ENCODE assay signal across 8 cellular contexts in genomic region chr11:15650105-15650938, GRCh38.
A peak's percentile ranks its signal among the peaks of the same experiment; 100 is the strongest.
DNase-seq lines count a peak whose midpoint lies in the region; ATAC-seq, FAIRE-seq and TF ChIP-seq lines count a peak whose summit lies in the region.

No MANE protein-coding gene starts in this region.

- no peaks in the 10 kb centered on the region for H3F3A ChIP-seq in SK-N-SH (replicated peaks; ENCODE audit: insufficient read depth)

- H3K9me2 ChIP-seq in SK-N-SH, result no peaks in the 10 kb centered on the region

- H3K4me3 ChIP-seq in MG63 (peak overlapping the region; percentile 27), SK-N-SH (ENCODE audit: low read depth in 2 of 2, low read length in 1 of 2) (peak overlapping the region; percentile 34 to 40), pancreas (peak overlapping the region; percentile 18 to 38 (median 30)), tibial artery (peak overlapping the region; percentile 44 to 48)

- H3K9me3 ChIP-seq in MG63 (no peaks in the 10 kb centered on the region), SK-N-SH (no peaks in the 10 kb centered on the region), pancreas (no peaks in the 10 kb centered on the region), tibial artery (no peaks in the 10 kb centered on the region)

- H3K4me3 Mint-ChIP-seq in activated naive CD8-positive, alpha-beta T cell treated with anti-CD3 and anti-CD28 coated beads, Interleukin-2, amount 10 ng/mL, durations not matched to agents 7 days and 5 days, result no peak overlapping the region

- H3K27me3 ChIP-seq in MG63, result no peaks in the 10 kb centered on the region
- no peaks in the 10 kb centered on the region for H3K27me3 ChIP-seq in SK-N-SH (ENCODE audit: insufficient read depth)
- H3K27me3 ChIP-seq in pancreas, result no peaks in the 10 kb centered on the region
- no peaks in the 10 kb centered on the region for H3K27me3 ChIP-seq in tibial artery

- CTCF ChIA-PET in SK-N-SH (lab: Yijun Ruan, JAX), result interaction anchor here (0.6 to 2.8 kb wide), 74 partner anchors 9 to 963 kb away, joined by 3 to 37 read pairs (median 4); no protein-coding TSS in a partner anchor

- no peaks in the 10 kb centered on the region for H3K36me3 Mint-ChIP-seq in activated naive CD8-positive, alpha-beta T cell treated with anti-CD3 and anti-CD28 coated beads, Interleukin-2, amount 10 ng/mL, durations not matched to agents 7 days and 5 days

- FAIRE-seq in pancreas (lab: Jason Lieb, UNC), result no peak

- peak; percentile 98 for DNase-seq in GM03348 (ENCODE audit: low spot score)
- DNase-seq in HCEC 1CT, result peak; percentile 79
- DNase-seq in MG63, result peak; percentile 85
- peak; percentile 96 for DNase-seq in SK-N-SH
- peak; percentile 85 for DNase-seq in activated naive CD8-positive, alpha-beta T cell treated with anti-CD3 and anti-CD28 coated beads, Interleukin-2, amount 10 ng/mL, durations not matched to agents 7 days and 5 days
- DNase-seq in Right ventricle myocardium superior, result peak; percentile 97
- peak; percentile 91 to 99 (median 96) for DNase-seq in pancreas
- DNase-seq in tibial artery, result peak; percentile 93 to 97

- no peaks in the 10 kb centered on the region for H3K79me2 ChIP-seq in SK-N-SH (ENCODE audit: insufficient read depth)

- peak; percentile 98 for ATAC-seq in activated naive CD8-positive, alpha-beta T cell treated with anti-CD3 and anti-CD28 coated beads, Interleukin-2, amount 10 ng/mL, durations not matched to agents 7 days and 5 days (ENCODE audit: low read depth)
- ATAC-seq in Right ventricle myocardium superior (ENCODE audit: poor library complexity) (peak; percentile 99), pancreas (peak; percentile 98 to 100 (median 99))

- TF ChIP-seq CTCF in SK-N-SH (IDR thresholded peaks at IDR 0.05) (peak; percentile 77), pancreas (IDR thresholded peaks at IDR 0.05) (peak; percentile 96 to 99 (median 98)), tibial artery (IDR thresholded peaks at IDR 0.05) (peak; percentile 98 to 99)

- H3K9me3 Mint-ChIP-seq in activated naive CD8-positive, alpha-beta T cell treated with anti-CD3 and anti-CD28 coated beads, Interleukin-2, amount 10 ng/mL, durations not matched to agents 7 days and 5 days, result no peaks in the 10 kb centered on the region

- no peaks in the 10 kb centered on the region for H3K4me1 Mint-ChIP-seq in activated naive CD8-positive, alpha-beta T cell treated with anti-CD3 and anti-CD28 coated beads, Interleukin-2, amount 10 ng/mL, durations not matched to agents 7 days and 5 days

- H3K4me1 ChIP-seq in SK-N-SH (ENCODE audit: control insufficient read depth in 1 of 2, insufficient read depth in 2 of 2, low read depth in 1 of 2, low read length in 1 of 2) (peaks cover 0 to 20% of the 10 kb centered on the region in 2 experiments; a peak in 2 of 4 replicates), pancreas (peaks cover 6% of the 10 kb centered on the region in 3 donors), tibial artery (peaks cover 0 to 18% (median 13%) of the 10 kb centered on the region in 4 donors)

- peaks cover 22% of the 10 kb centered on the region for H3K27me3 Mint-ChIP-seq in activated naive CD8-positive, alpha-beta T cell treated with anti-CD3 and anti-CD28 coated beads, Interleukin-2, amount 10 ng/mL, durations not matched to agents 7 days and 5 days

- intact Hi-C loops in Right ventricle myocardium superior (cut with DNase I), result loop anchor here (10.0 kb wide), 2 partner anchors 164 to 316 kb away; no protein-coding TSS in a partner anchor
- intact Hi-C loops in pancreas (cut with DNase I), result loop anchor here in 1 of 3 donors (10.0 kb wide), 1 partner anchor 954 kb away; no protein-coding TSS in a partner anchor
- intact Hi-C loops in tibial artery (cut with DNase I; ENCODE audit: low total_unique reads), result loop anchor here (2.0 kb wide), 1 partner anchor 956 kb away; no protein-coding TSS in a partner anchor

- H3K36me3 ChIP-seq in MG63, result no peaks in the 10 kb centered on the region
- H3K36me3 ChIP-seq in SK-N-SH (replicated peaks in 1 of 2; ENCODE audit: control insufficient read depth in 1 of 2, insufficient read depth in 2 of 2, low read length in 1 of 2), result no peaks in the 10 kb centered on the region
- no peaks in the 10 kb centered on the region for H3K36me3 ChIP-seq in pancreas
- no peaks in the 10 kb centered on the region for H3K36me3 ChIP-seq in tibial artery

- H3K27ac ChIP-seq in SK-N-SH (ENCODE audit: low read depth in 2 of 2, low read length in 1 of 2) (peak overlapping the region in 1 of 2 experiments; percentile 87; a peak in 2 of 4 replicates), pancreas (peak overlapping the region; percentile 72 to 93 (median 80)), tibial artery (peak overlapping the region; percentile 77)

- H3K27ac Mint-ChIP-seq in activated naive CD8-positive, alpha-beta T cell treated with anti-CD3 and anti-CD28 coated beads, Interleukin-2, amount 10 ng/mL, durations not matched to agents 7 days and 5 days, result no peak overlapping the region

- WGBS in SK-N-SH (ENCODE audit: low lambda C conversion rate), result 47% methylated on average over 10 of the region's 41 CpGs
- WGBS in pancreas, 2 donors, result 3% methylated on average over 41 of the region's 41 CpGs

- peak overlapping the region; percentile 68 for H3K4me2 ChIP-seq in SK-N-SH

- peak overlapping the region; percentile 64 for H2AFZ ChIP-seq in SK-N-SH (ENCODE audit: low read depth)

- no peaks in the 10 kb centered on the region for H4K20me1 ChIP-seq in SK-N-SH (ENCODE audit: insufficient read depth)

- TF ChIP-seq EP300 in SK-N-SH (IDR thresholded peaks at IDR 0.05; ENCODE audit: borderline replicate concordance in 1 of 2, low read depth in 1 of 2, low read length in 1 of 2), result peak in 1 of 2 experiments; percentile 38; a peak in 1 of 4 replicates

- no peak overlapping the region for H3K9ac ChIP-seq in SK-N-SH

- POLR2A ChIA-PET in SK-N-SH (lab: Yijun Ruan, JAX), result interaction anchor here (0.5 to 1.6 kb wide), 15 partner anchors 9 to 963 kb away, joined by 3 to 12 read pairs (median 3); no protein-coding TSS in a partner anchor
- POLR2A ChIA-PET in activated naive CD8-positive, alpha-beta T cell treated with anti-CD3 and anti-CD28 coated beads, Interleukin-2, amount 10 ng/mL, durations not matched to agents 7 days and 5 days (lab: Charles Lee), result no interaction called here

- peak; percentile 96 for TF ChIP-seq RAD21 in SK-N-SH (IDR thresholded peaks at IDR 0.05; ENCODE audit: low read length)

TF ChIP-seq in SK-N-SH, 30 proteins besides CTCF, POLR2A, EP300 and RAD21 (continues in another document):
- TF ChIP-seq ELF1 (IDR thresholded peaks at IDR 0.05) (no peak), TCF12 (IDR thresholded peaks at IDR 0.05) (no peak), GATA2 (CRISPR knock-in tag; IDR thresholded peaks at IDR 0.05) (peak; percentile 30; the same call in 1 of the 2 replicates), FOXJ3 (CRISPR knock-in tag; IDR thresholded peaks at IDR 0.05) (peak; percentile 90), MAX (IDR thresholded peaks at IDR 0.05; ENCODE audit: low read depth) (peak; percentile 38; the same call in 1 of the 2 replicates), PBX3 (IDR thresholded peaks at IDR 0.05) (no peak), USF1 (IDR thresholded peaks at IDR 0.05; ENCODE audit: borderline replicate concordance, low read depth) (no peak), JUND (IDR thresholded peaks at IDR 0.05) (no peak), EZH2phosphoT487 (IDR thresholded peaks at IDR 0.05; ENCODE audit: borderline replicate concordance, low read depth) (no peak)
- TF ChIP-seq, protein P1, sequence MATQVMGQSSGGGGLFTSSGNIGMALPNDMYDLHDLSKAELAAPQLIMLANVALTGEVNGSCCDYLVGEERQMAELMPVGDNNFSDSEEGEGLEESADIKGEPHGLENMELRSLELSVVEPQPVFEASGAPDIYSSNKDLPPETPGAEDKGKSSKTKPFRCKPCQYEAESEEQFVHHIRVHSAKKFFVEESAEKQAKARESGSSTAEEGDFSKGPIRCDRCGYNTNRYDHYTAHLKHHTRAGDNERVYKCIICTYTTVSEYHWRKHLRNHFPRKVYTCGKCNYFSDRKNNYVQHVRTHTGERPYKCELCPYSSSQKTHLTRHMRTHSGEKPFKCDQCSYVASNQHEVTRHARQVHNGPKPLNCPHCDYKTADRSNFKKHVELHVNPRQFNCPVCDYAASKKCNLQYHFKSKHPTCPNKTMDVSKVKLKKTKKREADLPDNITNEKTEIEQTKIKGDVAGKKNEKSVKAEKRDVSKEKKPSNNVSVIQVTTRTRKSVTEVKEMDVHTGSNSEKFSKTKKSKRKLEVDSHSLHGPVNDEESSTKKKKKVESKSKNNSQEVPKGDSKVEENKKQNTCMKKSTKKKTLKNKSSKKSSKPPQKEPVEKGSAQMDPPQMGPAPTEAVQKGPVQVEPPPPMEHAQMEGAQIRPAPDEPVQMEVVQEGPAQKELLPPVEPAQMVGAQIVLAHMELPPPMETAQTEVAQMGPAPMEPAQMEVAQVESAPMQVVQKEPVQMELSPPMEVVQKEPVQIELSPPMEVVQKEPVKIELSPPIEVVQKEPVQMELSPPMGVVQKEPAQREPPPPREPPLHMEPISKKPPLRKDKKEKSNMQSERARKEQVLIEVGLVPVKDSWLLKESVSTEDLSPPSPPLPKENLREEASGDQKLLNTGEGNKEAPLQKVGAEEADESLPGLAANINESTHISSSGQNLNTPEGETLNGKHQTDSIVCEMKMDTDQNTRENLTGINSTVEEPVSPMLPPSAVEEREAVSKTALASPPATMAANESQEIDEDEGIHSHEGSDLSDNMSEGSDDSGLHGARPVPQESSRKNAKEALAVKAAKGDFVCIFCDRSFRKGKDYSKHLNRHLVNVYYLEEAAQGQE (IDR thresholded peaks at IDR 0.05; ENCODE audit: low read depth, low read length), result no peak
